In the genomic region with DNA sequence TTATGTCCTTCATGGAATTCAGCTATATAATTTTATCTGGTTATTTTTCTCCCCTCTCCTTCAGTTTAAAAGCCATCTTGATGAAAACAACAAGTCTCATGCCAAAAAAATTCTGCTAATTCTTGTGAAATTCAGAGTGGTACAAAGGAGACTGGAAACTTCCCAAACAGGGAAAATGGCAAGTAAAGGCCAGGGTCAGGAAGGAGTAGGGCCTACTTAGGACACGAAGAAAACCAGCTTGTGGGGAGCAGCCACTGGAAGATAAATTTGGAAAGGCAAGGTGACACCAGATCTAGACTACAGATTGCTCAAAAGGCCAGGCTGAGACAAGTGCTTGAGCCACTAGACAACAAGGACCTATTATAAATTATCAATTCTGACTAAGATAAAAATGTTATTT, we compare ENCODE assay signal across 25 cellular contexts. TPM values are rescaled to one million over a fixed set of nuclear protein-coding genes. Genes with fewer than 3 reads are reported as not detected.
DNase-seq lines count a peak whose midpoint lies in the region; ATAC-seq and TF ChIP-seq lines count a peak whose summit lies in the region.
"Had no signal": no experiment of that assay in that cellular context is flagged by ENCODE, and none has a peak within 500 bp of the region (broad histone marks: within the 10 kb centered on the region; RNA-seq: fewer than 3 reads in every experiment).

No MANE protein-coding gene starts in this region.

- DNase-seq in cardiac muscle cell (ENCODE audit: low read depth in 1 of 2, low spot score in 1 of 2): peak; percentile 35 to 53
- DNase-seq in Right ventricle myocardium inferior (ENCODE audit: missing footprints): no peak
- no peak for DNase-seq in T-helper 17 cell
- peak; percentile 33 for DNase-seq in fibroblast of pulmonary artery (ENCODE audit: low read depth)
- DNase-seq in suprapubic skin (ENCODE audit: low spot score in 2 of 2): no peak
- no peak for DNase-seq in T-helper 9 cell
- no peak for DNase-seq in mucosa of gallbladder (ENCODE audit: low spot score)
- DNase-seq: anterior cingulate cortex; CD4-positive, alpha-beta memory T cell; GF-D8; kidney glomerular epithelial cell; mesenchymal stem cell; natural killer cell; NCI-H146; pancreas; SIG-M5; T-cell had no signal

- H3K27ac Mint-ChIP-seq in T-helper 17 cell: peak overlapping the region; percentile 67
- H3K27ac Mint-ChIP-seq: natural killer cell, T-cell had no signal

- H3K27ac ChIP-seq in cardiac muscle cell (peak overlapping the region; percentile 91), suprapubic skin (peak overlapping the region; percentile 12)
- H3K27ac ChIP-seq: GM23248, pancreas, VCaP had no signal

- no peak for ATAC-seq in Right ventricle myocardium inferior
- no peak for ATAC-seq in T-helper 17 cell
- ATAC-seq in HG03175 (IDR thresholded peaks at IDR 0.05; ENCODE audit: unreplicated experiment): no peak
- ATAC-seq: esophagus mucosa, natural killer cell, pancreas, sciatic nerve, T-cell had no signal

- TF ChIP-seq CTCF in cardiac muscle cell (IDR thresholded peaks at IDR 0.05; ENCODE audit: low read depth, low read length) (no peak), fibroblast of pulmonary artery (IDR thresholded peaks at IDR 0.05; ENCODE audit: low read length, missing control alignments) (no peak), suprapubic skin (IDR thresholded peaks at IDR 0.05) (no peak)

- H3K36me3 Mint-ChIP-seq in T-helper 17 cell (ENCODE audit: low read depth): peaks cover 3% of the 10 kb centered on the region
- H3K36me3 Mint-ChIP-seq: CD4-positive, alpha-beta memory T cell; natural killer cell had no signal

- 61% methylated on average over 1 of the region's 1 CpG for whole genome bisulfite sequencing in suprapubic skin

- no peak for TF ChIP-seq EP300 in suprapubic skin (IDR thresholded peaks at IDR 0.05)

- H3K4me1 Mint-ChIP-seq in T-helper 17 cell: peaks cover 10% of the 10 kb centered on the region

- H3K27me3 Mint-ChIP-seq in T-helper 17 cell: no peaks in the 10 kb centered on the region
- H3K27me3 Mint-ChIP-seq: CD4-positive, alpha-beta memory T cell; central memory CD8-positive, alpha-beta T cell; T-cell had no signal

- H3K36me3 ChIP-seq in cardiac muscle cell (no peaks in the 10 kb centered on the region), suprapubic skin (no peaks in the 10 kb centered on the region)
- H3K36me3 ChIP-seq: pancreas, tibial nerve had no signal

- peaks cover 36% of the 10 kb centered on the region for H3K4me1 ChIP-seq in cardiac muscle cell (ENCODE audit: low read depth)
- H3K4me1 ChIP-seq in suprapubic skin: peaks cover 7% of the 10 kb centered on the region
- H3K4me1 ChIP-seq: pancreas had no signal

- intact Hi-C loops in Right ventricle myocardium inferior (cut with DNase I): no loop called here

- H3K4me3 ChIP-seq in cardiac muscle cell (no peak overlapping the region), fibroblast of pulmonary artery (replicated peaks; ENCODE audit: low read depth, low read length) (no peak overlapping the region), suprapubic skin (no peak overlapping the region)
- H3K4me3 ChIP-seq: GM23248, pancreas, tibial nerve had no signal

- TF ChIP-seq POLR2A in suprapubic skin (IDR thresholded peaks at IDR 0.05): no peak

- H3K4me3 Mint-ChIP-seq in T-helper 17 cell: no peak overlapping the region
- H3K4me3 Mint-ChIP-seq: CD4-positive, alpha-beta memory T cell; central memory CD8-positive, alpha-beta T cell; natural killer cell; T-cell had no signal

- H3K27me3 ChIP-seq in cardiac muscle cell (no peaks in the 10 kb centered on the region), suprapubic skin (no peaks in the 10 kb centered on the region)
- H3K27me3 ChIP-seq: pancreas, tibial nerve had no signal

- H3K9me3 ChIP-seq in cardiac muscle cell (ENCODE audit: low read depth) (no peaks in the 10 kb centered on the region), T-helper 17 cell (ENCODE audit: control insufficient read depth, low read length, poor library complexity, severe bottlenecking) (no peaks in the 10 kb centered on the region), suprapubic skin (no peaks in the 10 kb centered on the region)
- H3K9me3 ChIP-seq: pancreas, tibial nerve had no signal

RNA-seq across cellular contexts. Expression of gene TSTD1, which starts 6.4 kb away (rescaled TPM):
- total RNA-seq in cardiac muscle cell (262 and 347 TPM in 2 replicates), Right ventricle myocardium inferior (10.5 TPM), T-helper 17 cell (10 to 100 TPM; 45.5 to 45.7 TPM), suprapubic skin (100 to 1,000 TPM in 2 of 4 donors, 10 to 100 TPM in 2; 70.0 to 123 (median 98.8) TPM), mucosa of gallbladder (70.9 TPM)
- 393 and 448 TPM in 2 replicates for polyA plus RNA-seq in cardiac muscle cell
- total RNA-seq: GM23248 had no signal
- polyA plus RNA-seq: GM23248 had no signal

RNA-seq across cellular contexts. Expression of gene F11R, which starts 11.5 kb away (rescaled TPM):
- total RNA-seq in cardiac muscle cell (68.1 and 93.7 TPM in 2 replicates), Right ventricle myocardium inferior (9.8 TPM), T-helper 17 cell (10 to 100 TPM; 13.5 to 23.6 TPM), suprapubic skin (100 to 1,000 TPM; 101 to 112 (median 107) TPM), mucosa of gallbladder (173 TPM)
- polyA plus RNA-seq in cardiac muscle cell: 90.1 and 139 TPM in 2 replicates

RNA-seq across cellular contexts. Expression of gene USF1, which starts 13.4 kb away (rescaled TPM):
- 110 and 127 TPM in 2 replicates for total RNA-seq in cardiac muscle cell
- polyA plus RNA-seq in cardiac muscle cell: 33.7 and 45.5 TPM in 2 replicates
- total RNA-seq in Right ventricle myocardium inferior: 33.7 TPM
- 10 to 100 TPM; 80.6 to 85.4 TPM for total RNA-seq in T-helper 17 cell
- total RNA-seq in suprapubic skin: 10 to 100 TPM; 33.9 to 88.7 (median 43.7) TPM
- total RNA-seq in mucosa of gallbladder: 58.8 TPM

RNA-seq across cellular contexts. Expression of gene ARHGAP30, which starts 37.3 kb away (rescaled TPM):
- not detected in 2 replicates for total RNA-seq in cardiac muscle cell
- 1.8 and 1.9 TPM in 2 replicates for polyA plus RNA-seq in cardiac muscle cell
- 3.7 TPM for total RNA-seq in Right ventricle myocardium inferior
- 100 to 1,000 TPM; 156 to 189 TPM for total RNA-seq in T-helper 17 cell
- total RNA-seq in suprapubic skin: 10 to 100 TPM; 12.3 to 46.2 (median 14.5) TPM
- total RNA-seq in mucosa of gallbladder: 16.2 TPM
- total RNA-seq: GM23248 had no signal

RNA-seq across cellular contexts. Expression of gene NECTIN4, which starts 56.9 kb away (rescaled TPM):
- total RNA-seq in cardiac muscle cell: not detected in 2 replicates
- not detected in 2 replicates for polyA plus RNA-seq in cardiac muscle cell
- not detected for total RNA-seq in Right ventricle myocardium inferior
- not detected for total RNA-seq in T-helper 17 cell
- 100 to 1,000 TPM; 126 to 188 (median 164) TPM for total RNA-seq in suprapubic skin
- total RNA-seq in mucosa of gallbladder: 20.3 TPM
- total RNA-seq: CD4-positive, alpha-beta memory T cell; OCI-LY7; tibial nerve had no signal
- polyA plus RNA-seq: CD4-positive, alpha-beta memory T cell had no signal

Comparison
In these comparisons a context has a peak if more than half of its experiments do, and no peak if none do; other contexts are left out.
1. DNase-seq: peak in cardiac muscle cell (2 of 2) and fibroblast of pulmonary artery (single experiment); none in Right ventricle myocardium inferior (single experiment), T-helper 17 cell (0 of 3), suprapubic skin (0 of 2), T-helper 9 cell (single experiment) and mucosa of gallbladder (single experiment).